15 cellular contexts compared by ENCODE assay signal in the genomic region with DNA sequence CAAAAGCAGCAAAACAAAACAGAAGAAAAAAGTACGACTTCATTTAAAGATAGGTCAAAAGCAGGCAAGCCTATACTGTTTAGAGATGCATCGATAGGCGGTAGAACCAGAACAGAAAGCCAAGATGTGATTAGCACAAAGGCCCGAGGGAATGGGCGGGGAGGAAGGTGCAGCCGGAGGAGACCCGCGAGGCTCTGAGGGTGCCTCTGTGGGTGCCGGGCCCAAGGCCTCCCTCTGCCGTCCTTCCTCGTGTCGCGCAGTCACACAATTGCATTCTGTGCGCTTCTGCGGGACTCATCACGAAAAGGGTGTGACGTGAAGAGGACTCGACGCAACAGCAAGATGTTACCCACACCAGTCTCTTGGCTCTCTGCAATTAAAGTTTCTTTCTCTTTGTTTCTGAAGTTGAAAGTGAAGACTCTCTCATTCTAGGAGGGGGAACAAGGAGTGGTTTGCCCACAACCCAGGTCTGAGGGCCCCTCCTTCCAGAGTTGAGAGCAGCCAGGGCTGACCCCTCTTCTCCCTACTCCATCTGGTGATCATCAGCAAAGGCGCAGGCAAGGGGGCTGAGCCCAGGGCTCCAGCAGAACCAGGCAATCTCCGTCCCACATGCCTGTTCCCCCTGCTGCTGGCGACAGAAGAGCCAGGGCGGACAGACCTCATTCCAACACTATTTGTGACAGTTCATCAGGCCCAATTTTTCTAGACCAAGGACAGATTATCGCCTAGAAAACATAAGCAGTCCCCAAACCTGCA. TPM values are rescaled to one million over a fixed set of nuclear protein-coding genes. Genes with fewer than 3 reads are reported as not detected.
DNase-seq lines count a peak whose midpoint lies in the region; ATAC-seq and TF ChIP-seq lines count a peak whose summit lies in the region.
"Had no signal": no experiment of that assay in that cellular context is flagged by ENCODE, and none has a peak within 500 bp of the region (broad histone marks: within the 10 kb centered on the region; RNA-seq: fewer than 3 reads in every experiment).

No MANE protein-coding gene starts in this region.

- no peak overlapping the region for H3K27ac ChIP-seq in naive thymus-derived CD4-positive, alpha-beta T cell (ENCODE audit: low read depth, low read length)

- no peak for TF ChIP-seq CTCF in glutamatergic neuron (IDR thresholded peaks at IDR 0.05; ENCODE audit: partially characterized antibody, unreplicated experiment)

- H3K4me3 Mint-ChIP-seq in naive thymus-derived CD4-positive, alpha-beta T cell: no peak overlapping the region
- no peak overlapping the region for H3K4me3 Mint-ChIP-seq in glutamatergic neuron (ENCODE audit: unreplicated experiment)

- H3K9me3 ChIP-seq in naive thymus-derived CD4-positive, alpha-beta T cell (ENCODE audit: control insufficient read depth in 2 of 3, low read length in 3 of 3): no peaks in the 10 kb centered on the region

- peaks cover 9 to 16% (median 11%) of the 10 kb centered on the region in 7 donors for H3K4me1 Mint-ChIP-seq in naive thymus-derived CD4-positive, alpha-beta T cell
- peaks cover 6% of the 10 kb centered on the region for H3K4me1 Mint-ChIP-seq in glutamatergic neuron (ENCODE audit: low read depth, unreplicated experiment)

- no peak overlapping the region for H3K4me3 ChIP-seq in naive thymus-derived CD4-positive, alpha-beta T cell (ENCODE audit: low read length)

- POLR2A ChIA-PET in naive thymus-derived CD4-positive, alpha-beta T cell (lab: Charles Lee): no interaction called here

- peak; percentile 58 for DNase-seq in activated effector memory CD4-positive, alpha-beta T cell treated with anti-CD3 and anti-CD28 coated beads, Interleukin-2, amount 50 U/mL, for 16 hours
- DNase-seq in activated effector memory CD4-positive, alpha-beta T cell treated with Interleukin-2 at 50 U/mL for 16 hours: no peak
- DNase-seq in ecto neural progenitor cell (ENCODE audit: low spot score) (peak; percentile 14), glutamatergic neuron (no peak), AG20443 (ENCODE audit: low spot score) (no peak)
- DNase-seq in naive thymus-derived CD4-positive, alpha-beta T cell: no peak
- DNase-seq: DMS79, MM.1S, NCI-H1105 treated with DMSO at 0.1 percent for 48 hours, NCI-H187 treated with DMSO at 0.1 percent for 48 hours, NCI-H2171 treated with DMSO at 0.1 percent for 48 hours, NCI-H774, Right ventricle myocardium superior had no signal

- ATAC-seq in naive thymus-derived CD4-positive, alpha-beta T cell: peak; percentile 20
- ATAC-seq in GM19463 (IDR thresholded peaks at IDR 0.05; ENCODE audit: unreplicated experiment): no peak
- ATAC-seq in GM21515 (IDR thresholded peaks at IDR 0.05; ENCODE audit: unreplicated experiment): no peak

- no peaks in the 10 kb centered on the region for H3K4me1 ChIP-seq in naive thymus-derived CD4-positive, alpha-beta T cell (ENCODE audit: control insufficient read depth in 2 of 2, insufficient read depth in 2 of 2, low read length in 2 of 2)

- H3K27me3 ChIP-seq in naive thymus-derived CD4-positive, alpha-beta T cell (ENCODE audit: control insufficient read depth in 2 of 2, insufficient read depth in 2 of 2, low read length in 2 of 2): no peaks in the 10 kb centered on the region

- H3K27ac Mint-ChIP-seq in naive thymus-derived CD4-positive, alpha-beta T cell: no peak overlapping the region
- no peak overlapping the region for H3K27ac Mint-ChIP-seq in glutamatergic neuron (ENCODE audit: unreplicated experiment)

- peaks cover 4 to 42% (median 23%) of the 10 kb centered on the region in 5 donors for H3K36me3 Mint-ChIP-seq in naive thymus-derived CD4-positive, alpha-beta T cell
- peaks cover 17% of the 10 kb centered on the region for H3K36me3 Mint-ChIP-seq in glutamatergic neuron (ENCODE audit: unreplicated experiment)

- CTCF ChIA-PET in naive thymus-derived CD4-positive, alpha-beta T cell (lab: Charles Lee): no interaction called here

- intact Hi-C loops in naive thymus-derived CD4-positive, alpha-beta T cell (cut with micrococcal nuclease): no loop called here

- no peaks in the 10 kb centered on the region for H3K27me3 Mint-ChIP-seq in naive thymus-derived CD4-positive, alpha-beta T cell
- H3K27me3 Mint-ChIP-seq in glutamatergic neuron (ENCODE audit: unreplicated experiment): peaks cover 3% of the 10 kb centered on the region

- H3K36me3 ChIP-seq in naive thymus-derived CD4-positive, alpha-beta T cell (ENCODE audit: control insufficient read depth in 2 of 3, insufficient read depth in 3 of 3, low read length in 3 of 3): peaks cover 0 to 12% (median 0%) of the 10 kb centered on the region in 3 experiments

- H3K9me3 Mint-ChIP-seq in naive thymus-derived CD4-positive, alpha-beta T cell: no peaks in the 10 kb centered on the region
- peaks cover 4% of the 10 kb centered on the region for H3K9me3 Mint-ChIP-seq in glutamatergic neuron (ENCODE audit: unreplicated experiment)

RNA-seq across cellular contexts. Expression of a gene that starts 41.1 kb away (rescaled TPM):
- total RNA-seq in naive thymus-derived CD4-positive, alpha-beta T cell: 10 to 100 TPM in 3 of 5 experiments, 1 to 10 TPM in 2; 9.0 to 20.6 (median 11.1) TPM
- polyA plus RNA-seq in naive thymus-derived CD4-positive, alpha-beta T cell: 1 to 10 TPM in 1 of 2 donors, under 1 TPM in 1; 0.40 to 2.7 TPM
- total RNA-seq in glutamatergic neuron (ENCODE audit: unreplicated experiment): 28.4 TPM

Comparison
In these comparisons a context has a peak if more than half of its experiments do, and no peak if none do; other contexts are left out.
1. DNase-seq: peak in activated effector memory CD4-positive, alpha-beta T cell treated with anti-CD3 and anti-CD28 coated beads, Interleukin-2, amount 50 U/mL, for 16 hours (single experiment) and ecto neural progenitor cell (single experiment); none in activated effector memory CD4-positive, alpha-beta T cell treated with Interleukin-2 at 50 U/mL for 16 hours (single experiment), naive thymus-derived CD4-positive, alpha-beta T cell (0 of 9), glutamatergic neuron (single experiment) and AG20443 (single experiment).